ENCODE assay signal across 20 cellular contexts in genomic region chr3:87041191-87041590, GRCh38. TPM values are rescaled to one million over a fixed set of nuclear protein-coding genes. Genes with fewer than 3 reads are reported as not detected.
"Had no signal": no experiment of that assay in that cellular context is flagged by ENCODE, and none has a peak within 500 bp of the region (broad histone marks: within the 10 kb centered on the region; RNA-seq: fewer than 3 reads in every experiment).

No MANE protein-coding gene starts in this region.

- H3K4me1 ChIP-seq: left ventricle myocardium inferior, lower lobe of right lung, stomach, transverse colon had no signal

- ATAC-seq: lower lobe of right lung, natural killer cell had no signal

- H3K4me2 ChIP-seq: hepatocyte had no signal

- H3K4me3 ChIP-seq: hepatocyte, left ventricle myocardium inferior, lower lobe of right lung, stomach, thoracic aorta, transverse colon had no signal

- H3K36me3 ChIP-seq: left ventricle myocardium inferior, lower lobe of right lung, stomach, thoracic aorta, transverse colon had no signal

- H3K9me3 ChIP-seq: left ventricle myocardium inferior, lower lobe of right lung, stomach, thoracic aorta, transverse colon had no signal

- H3K27ac ChIP-seq: hepatocyte, left ventricle myocardium inferior, lower lobe of right lung, stomach, thoracic aorta, transverse colon had no signal

- DNase-seq: dermis blood vessel endothelial cell; endodermal cell; erythroblast; foreskin melanocyte; head of caudate nucleus; kidney; left cardiac atrium; left ventricle myocardium inferior; lower lobe of right lung; natural killer cell; posterior cingulate gyrus; small intestine; stimulated activated CD4-positive, alpha-beta T cell treated with anti-CD3 and anti-CD28 coated beads, Interleukin-12 subunit alpha, Interleukin-12 subunit beta, amount 100 ng/mL, for 4 hours; stimulated activated naive CD4-positive, alpha-beta T cell; stomach; substantia nigra; transverse colon had no signal

- H2AFZ ChIP-seq: hepatocyte had no signal

- FAIRE-seq: endothelial cell of umbilical vein, kidney, small intestine had no signal

- H3K27me3 ChIP-seq: hepatocyte, stomach, transverse colon had no signal

RNA-seq across cellular contexts. Expression of gene VGLL3, which starts 50.2 kb away (rescaled TPM):
- total RNA-seq: natural killer cell had no signal
